3 cellular contexts compared by ENCODE assay signal in genomic region chr6:131309437-131309836, GRCh38.
TF ChIP-seq lines count a peak whose summit lies in the region.

No MANE protein-coding gene starts in this region.

TF ChIP-seq in SK-N-SH treated with all-trans-retinoic acid at 6 μM for 48 hours, 23 proteins besides CTCF, POLR2A, EP300 and RAD21 (continued from another document):
- TF ChIP-seq, protein P1, sequence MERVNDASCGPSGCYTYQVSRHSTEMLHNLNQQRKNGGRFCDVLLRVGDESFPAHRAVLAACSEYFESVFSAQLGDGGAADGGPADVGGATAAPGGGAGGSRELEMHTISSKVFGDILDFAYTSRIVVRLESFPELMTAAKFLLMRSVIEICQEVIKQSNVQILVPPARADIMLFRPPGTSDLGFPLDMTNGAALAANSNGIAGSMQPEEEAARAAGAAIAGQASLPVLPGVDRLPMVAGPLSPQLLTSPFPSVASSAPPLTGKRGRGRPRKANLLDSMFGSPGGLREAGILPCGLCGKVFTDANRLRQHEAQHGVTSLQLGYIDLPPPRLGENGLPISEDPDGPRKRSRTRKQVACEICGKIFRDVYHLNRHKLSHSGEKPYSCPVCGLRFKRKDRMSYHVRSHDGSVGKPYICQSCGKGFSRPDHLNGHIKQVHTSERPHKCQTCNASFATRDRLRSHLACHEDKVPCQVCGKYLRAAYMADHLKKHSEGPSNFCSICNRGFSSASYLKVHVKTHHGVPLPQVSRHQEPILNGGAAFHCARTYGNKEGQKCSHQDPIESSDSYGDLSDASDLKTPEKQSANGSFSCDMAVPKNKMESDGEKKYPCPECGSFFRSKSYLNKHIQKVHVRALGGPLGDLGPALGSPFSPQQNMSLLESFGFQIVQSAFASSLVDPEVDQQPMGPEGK (CRISPR knock-in tag; IDR thresholded peaks at IDR 0.05; ENCODE audit: borderline replicate concordance): no peak
- TF ChIP-seq RARB (CRISPR knock-in tag; IDR thresholded peaks at IDR 0.05) (no peak), GLIS3 (CRISPR knock-in tag; IDR thresholded peaks at IDR 0.05) (no peak), OSR1 (CRISPR knock-in tag; IDR thresholded peaks at IDR 0.05) (no peak), ZNF70 (CRISPR knock-in tag; IDR thresholded peaks at IDR 0.05) (no peak), CREB5 (CRISPR knock-in tag; IDR thresholded peaks at IDR 0.05; ENCODE audit: low read depth) (no peak), ZFP30 (CRISPR knock-in tag; IDR thresholded peaks at IDR 0.05) (peak; percentile 58; the same call in 1 of the 2 replicates)
- TF ChIP-seq, protein P2, sequence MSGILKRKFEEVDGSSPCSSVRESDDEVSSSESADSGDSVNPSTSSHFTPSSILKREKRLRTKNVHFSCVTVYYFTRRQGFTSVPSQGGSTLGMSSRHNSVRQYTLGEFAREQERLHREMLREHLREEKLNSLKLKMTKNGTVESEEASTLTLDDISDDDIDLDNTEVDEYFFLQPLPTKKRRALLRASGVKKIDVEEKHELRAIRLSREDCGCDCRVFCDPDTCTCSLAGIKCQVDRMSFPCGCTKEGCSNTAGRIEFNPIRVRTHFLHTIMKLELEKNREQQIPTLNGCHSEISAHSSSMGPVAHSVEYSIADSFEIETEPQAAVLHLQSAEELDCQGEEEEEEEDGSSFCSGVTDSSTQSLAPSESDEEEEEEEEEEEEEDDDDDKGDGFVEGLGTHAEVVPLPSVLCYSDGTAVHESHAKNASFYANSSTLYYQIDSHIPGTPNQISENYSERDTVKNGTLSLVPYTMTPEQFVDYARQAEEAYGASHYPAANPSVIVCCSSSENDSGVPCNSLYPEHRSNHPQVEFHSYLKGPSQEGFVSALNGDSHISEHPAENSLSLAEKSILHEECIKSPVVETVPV (CRISPR knock-in tag; IDR thresholded peaks at IDR 0.05): no peak

TF ChIP-seq in SK-N-SH, 30 proteins besides CTCF, POLR2A, EP300 and RAD21 (continued from another document):
- TF ChIP-seq MAX (IDR thresholded peaks at IDR 0.05; ENCODE audit: low read depth) (no peak), USF1 (IDR thresholded peaks at IDR 0.05; ENCODE audit: borderline replicate concordance, low read depth) (no peak)

TF ChIP-seq in H1, 55 proteins besides CTCF, POLR2A, EP300 and RAD21:
- TF ChIP-seq NANOG (IDR thresholded peaks at IDR 0.05; ENCODE audit: insufficient read depth, low read depth, low read length, poor library complexity, severe bottlenecking): no peak
- TF ChIP-seq SP4 (IDR thresholded peaks at IDR 0.05; ENCODE audit: low read length): no peak
- TF ChIP-seq POU5F1 (IDR thresholded peaks at IDR 0.05; ENCODE audit: low read depth, low read length): no peak
- TF ChIP-seq RXRA (IDR thresholded peaks at IDR 0.05; ENCODE audit: insufficient read depth, low read depth, low read length): no peak
- TF ChIP-seq BACH1 (IDR thresholded peaks at IDR 0.05; ENCODE audit: low read length): no peak
- TF ChIP-seq KDM5A (IDR thresholded peaks at IDR 0.05; ENCODE audit: low read length): no peak
- TF ChIP-seq KDM1A (IDR thresholded peaks at IDR 0.05; ENCODE audit: borderline replicate concordance, low read length): peak; percentile 73
- TF ChIP-seq MAFK (IDR thresholded peaks at IDR 0.05; ENCODE audit: low read depth, low read length): no peak
